ENCODE assay signal across 8 cellular contexts in genomic region chr19:19203012-19203856, GRCh38. TPM values are rescaled to one million over a fixed set of nuclear protein-coding genes. Genes with fewer than 3 reads are reported as not detected.
DNase-seq lines count a peak whose midpoint lies in the region; ATAC-seq and TF ChIP-seq lines count a peak whose summit lies in the region.

Gene NR2C2AP, minus strand, starts transcription at chr19:19203414. Its CDS starts 354 bp downstream, at chr19:19203060.

- TF ChIP-seq CTCF in Peyer's patch (IDR thresholded peaks at IDR 0.05) (peak in 2 of 6 experiments; percentile 8 to 11), epithelial cell of proximal tubule (conservative IDR thresholded peaks at IDR 0.05; ENCODE audit: low read depth, low read length) (no peak)

- H3K4me3 ChIP-seq in Peyer's patch, result peak within 1 kb of the TSS; percentile 55 to 82 (median 76)
- peak within 1 kb of the TSS; percentile 93 for H3K4me3 ChIP-seq in epithelial cell of proximal tubule (ENCODE audit: low read depth, low read length)
- peak within 1 kb of the TSS; percentile 79 for H3K4me3 ChIP-seq in mucosa of stomach (ENCODE audit: low read length)

- DNase-seq in CMK (ENCODE audit: low read depth), result peak; percentile 67
- peak; percentile 96 for DNase-seq in KG1 (lab: John Stamatoyannopoulos, UW)
- DNase-seq in Peyer's patch, result peak; percentile 88 to 97 (median 95)
- peak; percentile 93 for DNase-seq in activated T-cell treated with anti-CD3 and anti-CD28 coated beads, Interleukin-2, amount 50 U/mL, for 4 hours
- DNase-seq in epithelial cell of proximal tubule (ENCODE audit: low read depth), result peak; percentile 38
- peak; percentile 96 for DNase-seq in stimulated activated CD8-positive, alpha-beta memory T cell treated with anti-CD3 and anti-CD28 coated beads, Interleukin-4, amount 100 ng/mL, for 48 hours

- H3K4me3 Mint-ChIP-seq in activated T-cell treated with anti-CD3 and anti-CD28 coated beads, Interleukin-2, amount 50 U/mL, for 4 hours, result peak within 1 kb of the TSS; percentile 96

- H3K27me3 ChIP-seq in Peyer's patch (no peaks in the 10 kb centered on the region), mucosa of stomach (ENCODE audit: control insufficient read depth, insufficient read depth, low read length) (peaks cover 11% of the 10 kb centered on the region)

- TF ChIP-seq POLR2A in Peyer's patch (IDR thresholded peaks at IDR 0.05), result no peak

- H3K36me3 ChIP-seq in Peyer's patch (peaks cover 0 to 20% (median 0%) of the 10 kb centered on the region in 3 donors), mucosa of stomach (ENCODE audit: control insufficient read depth, insufficient read depth, low read length) (no peaks in the 10 kb centered on the region)

- H3K9ac ChIP-seq in mucosa of stomach (ENCODE audit: low read length), result peak within 1 kb of the TSS; percentile 84

- H3K27me3 Mint-ChIP-seq in activated T-cell treated with anti-CD3 and anti-CD28 coated beads, Interleukin-2, amount 50 U/mL, for 4 hours (ENCODE audit: low read depth), result no peaks in the 10 kb centered on the region

- H3K4me1 Mint-ChIP-seq in activated T-cell treated with anti-CD3 and anti-CD28 coated beads, Interleukin-2, amount 50 U/mL, for 4 hours (ENCODE audit: low read depth), result peaks cover 26% of the 10 kb centered on the region

- peaks cover 5% of the 10 kb centered on the region for H3K36me3 Mint-ChIP-seq in activated T-cell treated with anti-CD3 and anti-CD28 coated beads, Interleukin-2, amount 50 U/mL, for 4 hours (ENCODE audit: insufficient read depth)

- H3K9me3 ChIP-seq in Peyer's patch (no peaks in the 10 kb centered on the region), mucosa of stomach (ENCODE audit: control insufficient read depth, low read length) (no peaks in the 10 kb centered on the region)

- H3K9me3 Mint-ChIP-seq in activated T-cell treated with anti-CD3 and anti-CD28 coated beads, Interleukin-2, amount 50 U/mL, for 4 hours, result no peaks in the 10 kb centered on the region

- peak within 1 kb of the TSS; percentile 61 to 76 (median 70) for H3K27ac ChIP-seq in Peyer's patch

- H3K4me1 ChIP-seq in Peyer's patch, result peaks cover 0 to 12% (median 5%) of the 10 kb centered on the region in 4 donors
- peaks cover 24% of the 10 kb centered on the region for H3K4me1 ChIP-seq in mucosa of stomach (ENCODE audit: control insufficient read depth, insufficient read depth, low read length)

- peak; percentile 79 for ATAC-seq in GM21423 (IDR thresholded peaks at IDR 0.05; ENCODE audit: unreplicated experiment)
- ATAC-seq in activated T-cell treated with anti-CD3 and anti-CD28 coated beads, Interleukin-2, amount 50 U/mL, for 4 hours, result peak; percentile 90 to 93

RNA-seq across cellular contexts. Expression of gene NR2C2AP, which starts in this region (rescaled TPM):
- total RNA-seq in Peyer's patch, result 10 to 100 TPM in 2 of 4 donors, 1 to 10 TPM in 2; 5.0 to 11.6 (median 8.7) TPM
- total RNA-seq in activated T-cell treated with anti-CD3 and anti-CD28 coated beads, Interleukin-2, amount 50 U/mL, for 4 hours, result 10 to 100 TPM; 57.9 to 71.7 (median 66.6) TPM
- 25.9 and 28.5 TPM in 2 replicates for total RNA-seq in epithelial cell of proximal tubule

Comparison
In these comparisons a context has a peak if more than half of its experiments do, and no peak if none do; other contexts are left out.
1. Peak in every context shown above with its lines: DNase-seq, ATAC-seq, H3K4me3 ChIP-seq and H3K27ac ChIP-seq.
2. DNase-seq: peak in every context shown above with its lines; median percentile 96 in KG1; 96 in stimulated activated CD8-positive, alpha-beta memory T cell treated with anti-CD3 and anti-CD28 coated beads, Interleukin-4, amount 100 ng/mL, for 48 hours; 95 in Peyer's patch; 93 in activated T-cell treated with anti-CD3 and anti-CD28 coated beads, Interleukin-2, amount 50 U/mL, for 4 hours; 67 in CMK; 38 in epithelial cell of proximal tubule.